11 cellular contexts compared by ENCODE assay signal in genomic region chr11:110077318-110077717, GRCh38. TPM values are rescaled to one million over a fixed set of nuclear protein-coding genes. Genes with fewer than 3 reads are reported as not detected.
DNase-seq lines count a peak whose midpoint lies in the region; ATAC-seq and TF ChIP-seq lines count a peak whose summit lies in the region.
"Had no signal": no experiment of that assay in that cellular context is flagged by ENCODE, and none has a peak within 500 bp of the region (broad histone marks: within the 10 kb centered on the region; RNA-seq: fewer than 3 reads in every experiment).

No MANE protein-coding gene starts in this region.

- no peak for TF ChIP-seq CTCF in foreskin keratinocyte (conservative IDR thresholded peaks at IDR 0.05)

- CTCF ChIA-PET in activated naive CD4-positive, alpha-beta T cell treated with anti-CD3 and anti-CD28 coated beads for 36 hours (lab: Charles Lee): interaction anchor here (1.2 kb wide), 1 partner anchor 83 kb away, joined by 3 read pairs; no protein-coding TSS in a partner anchor

- intact Hi-C loops in activated naive CD4-positive, alpha-beta T cell treated with anti-CD3 and anti-CD28 coated beads for 36 hours (cut with micrococcal nuclease): no loop called here

- H3K4me3 Mint-ChIP-seq in activated naive CD4-positive, alpha-beta T cell treated with anti-CD3 and anti-CD28 coated beads for 36 hours: no peak overlapping the region
- H3K4me3 Mint-ChIP-seq: nephron progenitor cell had no signal

- H3K27me3 Mint-ChIP-seq in activated naive CD4-positive, alpha-beta T cell treated with anti-CD3 and anti-CD28 coated beads for 36 hours (ENCODE audit: low read depth): peaks cover 6% of the 10 kb centered on the region

- H3K36me3 Mint-ChIP-seq in activated naive CD4-positive, alpha-beta T cell treated with anti-CD3 and anti-CD28 coated beads for 36 hours (ENCODE audit: low read depth): no peaks in the 10 kb centered on the region

- H3K27ac Mint-ChIP-seq in activated naive CD4-positive, alpha-beta T cell treated with anti-CD3 and anti-CD28 coated beads for 36 hours: no peak overlapping the region

- H3K9me3 Mint-ChIP-seq in activated naive CD4-positive, alpha-beta T cell treated with anti-CD3 and anti-CD28 coated beads for 36 hours: peaks cover 2% of the 10 kb centered on the region

- no peaks in the 10 kb centered on the region for H3K4me1 Mint-ChIP-seq in activated naive CD4-positive, alpha-beta T cell treated with anti-CD3 and anti-CD28 coated beads for 36 hours (ENCODE audit: low read depth)

- ATAC-seq in GM18858 (IDR thresholded peaks at IDR 0.05; ENCODE audit: unreplicated experiment) (peak; percentile 16), GM21515 (IDR thresholded peaks at IDR 0.05; ENCODE audit: unreplicated experiment) (peak; percentile 24), HG03342 (IDR thresholded peaks at IDR 0.05; ENCODE audit: unreplicated experiment) (peak; percentile 22), foreskin keratinocyte (no peak)
- ATAC-seq: gastroesophageal sphincter had no signal

- DNase-seq in foreskin keratinocyte (no peak), HCEC 1CT (no peak), GM19240 (ENCODE audit: insufficient read length, low spot score) (no peak), iPS-NIHi11 (ENCODE audit: low spot score) (no peak)
- no peak for DNase-seq in activated naive CD4-positive, alpha-beta T cell treated with anti-CD3 and anti-CD28 coated beads for 36 hours
- DNase-seq: NCI-H524, nephron progenitor cell had no signal

- H3K27ac ChIP-seq in foreskin keratinocyte: peak overlapping the region; percentile 95
- H3K27ac ChIP-seq: gastroesophageal sphincter had no signal

- no peaks in the 10 kb centered on the region for H3K27me3 ChIP-seq in foreskin keratinocyte
- H3K27me3 ChIP-seq: gastroesophageal sphincter had no signal

- H3K4me1 ChIP-seq in foreskin keratinocyte: peaks cover 46% of the 10 kb centered on the region

RNA-seq across cellular contexts. Expression of gene ZC3H12C, which starts 15.9 kb away (rescaled TPM):
- 12.5 and 12.6 TPM in 2 replicates for total RNA-seq in foreskin keratinocyte
- 1.3 and 1.4 TPM in 2 replicates for polyA plus RNA-seq in foreskin keratinocyte
- total RNA-seq in activated naive CD4-positive, alpha-beta T cell treated with anti-CD3 and anti-CD28 coated beads for 36 hours: not detected

Comparison
In these comparisons a context has a peak if more than half of its experiments do, and no peak if none do; other contexts are left out.
1. RNA of gene ZC3H12C, which starts 15.9 kb away (total RNA-seq): 12.5 to 12.6 TPM in foreskin keratinocyte; not detected in activated naive CD4-positive, alpha-beta T cell treated with anti-CD3 and anti-CD28 coated beads for 36 hours; every median in the first group is over 10 times any median in the second.